In the genomic region with DNA sequence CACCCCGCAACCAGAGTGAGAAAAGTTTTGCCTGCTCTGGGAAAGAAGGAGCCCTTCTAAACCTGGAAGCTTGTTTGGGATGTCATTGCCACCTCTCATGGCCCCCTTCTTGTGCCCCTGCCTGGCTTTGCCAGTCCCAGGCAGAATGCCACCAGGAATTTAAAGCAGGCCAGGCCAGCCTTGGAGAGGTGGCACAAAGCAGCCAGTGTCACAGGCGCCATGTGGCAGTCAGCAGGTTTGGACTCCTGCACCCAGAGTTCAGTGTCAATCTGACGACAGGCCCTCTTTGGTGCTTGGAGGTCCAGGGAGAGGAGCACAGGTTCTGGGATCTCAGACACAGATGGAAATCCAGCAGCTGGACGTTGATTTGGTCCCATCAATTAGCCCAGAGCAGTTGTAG, we compare ENCODE assay signal across 29 cellular contexts.
"Had no signal": no experiment of that assay in that cellular context is flagged by ENCODE, and none has a peak within 500 bp of the region (broad histone marks: within the 10 kb centered on the region; RNA-seq: fewer than 3 reads in every experiment).

No MANE protein-coding gene starts in this region.

- H3K4me3 Mint-ChIP-seq: dendritic cell treated with granulocyte-macrophage colony-stimulating factor and Interleukin-4, amounts not matched to agents 40 ng/mL and 50 ng/mL, for 4 days; endodermal cell; immature natural killer cell; naive thymus-derived CD4-positive, alpha-beta T cell; nephron; neural progenitor cell; stimulated activated effector memory CD8-positive, alpha-beta T cell treated with anti-CD3 and anti-CD28 coated beads, Interleukin-12 subunit alpha, Interleukin-12 subunit beta, amount 100 ng/mL, for 72 hours had no signal

- H3K27ac Mint-ChIP-seq: dendritic cell treated with granulocyte-macrophage colony-stimulating factor and Interleukin-4, amounts not matched to agents 40 ng/mL and 50 ng/mL, for 4 days; endodermal cell; immature natural killer cell; naive thymus-derived CD4-positive, alpha-beta T cell; nephron; neural progenitor cell; stimulated activated effector memory CD8-positive, alpha-beta T cell treated with anti-CD3 and anti-CD28 coated beads, Interleukin-12 subunit alpha, Interleukin-12 subunit beta, amount 100 ng/mL, for 72 hours had no signal

- H3K9me3 ChIP-seq: gastrocnemius medialis, prostate gland, sigmoid colon, stomach, thyroid gland, vagina had no signal

- DNase-seq: effector CD8-positive, alpha-beta T cell; endodermal cell; foreskin fibroblast; gastrocnemius medialis; immature natural killer cell; islet precursor cell; kidney glomerular epithelial cell; left colon; mesenchymal stem cell; midbrain; naive thymus-derived CD4-positive, alpha-beta T cell; sigmoid colon; stimulated activated CD4-positive, alpha-beta T cell treated with anti-CD3 and anti-CD28 coated beads, Interleukin-2, amount 100 ng/mL, for 24 hours; stimulated activated CD4-positive, alpha-beta T cell treated with anti-CD3 and anti-CD28 coated beads, Interleukin-4, amount 100 ng/mL, for 24 hours; stimulated activated naive CD4-positive, alpha-beta T cell treated with Interleukin-2 at 50 U/mL for 16 hours; stomach; thyroid gland; trophoblast cell had no signal

- H3K36me3 Mint-ChIP-seq: immature natural killer cell; naive thymus-derived CD4-positive, alpha-beta T cell; neural progenitor cell; stimulated activated effector memory CD8-positive, alpha-beta T cell treated with anti-CD3 and anti-CD28 coated beads, Interleukin-12 subunit alpha, Interleukin-12 subunit beta, amount 100 ng/mL, for 72 hours had no signal

- H3K4me2 ChIP-seq: neural progenitor cell had no signal

- H3K4me1 ChIP-seq: gastrocnemius medialis, neural progenitor cell, parathyroid adenoma, prostate gland, sigmoid colon, stomach, thyroid gland, vagina had no signal

- H3K4me3 ChIP-seq: gastrocnemius medialis, lung, neural progenitor cell, prostate gland, sigmoid colon, stomach, thyroid gland, vagina had no signal

- H3K27me3 Mint-ChIP-seq: dendritic cell treated with granulocyte-macrophage colony-stimulating factor and Interleukin-4, amounts not matched to agents 40 ng/mL and 50 ng/mL, for 4 days had no signal

- H3K27ac ChIP-seq: epithelial cell of prostate, gastrocnemius medialis, neural progenitor cell, parathyroid adenoma, prostate gland, sigmoid colon, stomach, thyroid gland, vagina had no signal

- H3K9me3 Mint-ChIP-seq: dendritic cell treated with granulocyte-macrophage colony-stimulating factor and Interleukin-4, amounts not matched to agents 40 ng/mL and 50 ng/mL, for 4 days; endodermal cell; immature natural killer cell; naive thymus-derived CD4-positive, alpha-beta T cell; nephron; neural progenitor cell; stimulated activated effector memory CD8-positive, alpha-beta T cell treated with anti-CD3 and anti-CD28 coated beads, Interleukin-12 subunit alpha, Interleukin-12 subunit beta, amount 100 ng/mL, for 72 hours had no signal

- H3K9ac ChIP-seq: neural progenitor cell, parathyroid adenoma had no signal

- ATAC-seq: esophagus mucosa; gastrocnemius medialis; left colon; naive thymus-derived CD4-positive, alpha-beta T cell; stimulated activated effector memory CD8-positive, alpha-beta T cell treated with anti-CD3 and anti-CD28 coated beads, Interleukin-12 subunit alpha, Interleukin-12 subunit beta, amount 100 ng/mL, for 72 hours had no signal

- H2AFZ ChIP-seq: neural progenitor cell, parathyroid adenoma had no signal

- H3K36me3 ChIP-seq: gastrocnemius medialis, neural progenitor cell, prostate gland, sigmoid colon, stomach, thyroid gland, vagina had no signal

- H3K27me3 ChIP-seq: gastrocnemius medialis, neural progenitor cell, stomach, thyroid gland, vagina had no signal

- H3K79me2 ChIP-seq: parathyroid adenoma had no signal

- H3K4me1 Mint-ChIP-seq: immature natural killer cell; nephron; stimulated activated effector memory CD8-positive, alpha-beta T cell treated with anti-CD3 and anti-CD28 coated beads, Interleukin-12 subunit alpha, Interleukin-12 subunit beta, amount 100 ng/mL, for 72 hours had no signal

- FAIRE-seq: colon had no signal
